Comparison of ENCODE assay signal across 26 cellular contexts in the genomic region with DNA sequence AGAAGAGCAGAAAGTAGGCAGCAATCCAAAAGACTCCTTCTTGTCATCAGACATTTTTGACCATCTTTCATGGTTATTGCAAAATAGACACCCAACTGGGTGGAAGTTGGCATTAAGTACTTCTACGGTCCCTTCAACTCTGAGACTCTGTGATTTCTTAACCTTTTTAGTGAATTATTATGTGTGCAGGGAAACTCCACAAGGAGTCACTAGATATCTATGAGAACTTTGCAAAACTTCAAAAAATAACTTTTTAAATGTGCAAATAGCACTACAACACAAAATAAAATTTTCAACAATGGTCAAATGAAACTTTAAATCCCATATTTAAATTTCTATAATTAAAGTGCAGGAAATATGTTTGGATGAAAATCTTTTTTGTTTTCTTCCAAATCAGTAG.
DNase-seq lines count a peak whose midpoint lies in the region; ATAC-seq and TF ChIP-seq lines count a peak whose summit lies in the region.
"Had no signal": no experiment of that assay in that cellular context is flagged by ENCODE, and none has a peak within 500 bp of the region (broad histone marks: within the 10 kb centered on the region; RNA-seq: fewer than 3 reads in every experiment).

No MANE protein-coding gene starts in this region.

- H3K27me3 Mint-ChIP-seq in HFFc6 (ENCODE audit: insufficient read depth) = no peaks in the 10 kb centered on the region

- H4K91ac ChIP-seq in IMR-90 (ENCODE audit: insufficient read depth, low read depth, low read length) = no peak overlapping the region

- H3K4me3 ChIP-seq in IMR-90 (ENCODE audit: insufficient read depth, low read depth, low read length) = no peak overlapping the region
- no peak overlapping the region for H3K4me3 ChIP-seq in brain microvascular endothelial cell (ENCODE audit: low read depth, low read length)
- no peak overlapping the region for H3K4me3 ChIP-seq in hepatocyte
- H3K4me3 ChIP-seq: pancreas, spleen, testis had no signal

- intact Hi-C loops in IMR-90 (cut with micrococcal nuclease) = loop anchor here (1.0 to 2.0 kb wide), 2 partner anchors 112 to 360 kb away; no protein-coding TSS in a partner anchor

- H3K79me2 ChIP-seq in hepatocyte = no peaks in the 10 kb centered on the region

- H4K5ac ChIP-seq in IMR-90 (ENCODE audit: low read depth, low read length) = no peak overlapping the region

- H3K4me2 ChIP-seq in IMR-90 (ENCODE audit: low read depth, low read length) = no peak overlapping the region
- H3K4me2 ChIP-seq in hepatocyte = no peak overlapping the region

- H3K36me3 ChIP-seq in IMR-90 (ENCODE audit: control insufficient read depth, insufficient read depth, low read length) = no peaks in the 10 kb centered on the region
- H3K36me3 ChIP-seq in brain microvascular endothelial cell (replicated peaks) = no peaks in the 10 kb centered on the region
- H3K36me3 ChIP-seq in hepatocyte (replicated peaks; ENCODE audit: insufficient read depth, low read depth) = no peaks in the 10 kb centered on the region
- H3K36me3 ChIP-seq: pancreas, spleen had no signal

- in situ Hi-C loops in IMR-90 (cut with MboI; ENCODE audit: low sequenced_read_pairs) (no loop called here), brain microvascular endothelial cell (cut with HindIII; ENCODE audit: low pct_ligation_motif_present, low sequenced_read_pairs) (no loop called here)

- H3K18ac ChIP-seq in IMR-90 (ENCODE audit: low read depth, low read length) = no peak overlapping the region

- H2AFZ ChIP-seq in IMR-90 (replicated peaks; ENCODE audit: low read length, poor library complexity) (no peak overlapping the region), hepatocyte (no peak overlapping the region)

- no peaks in the 10 kb centered on the region for H3K36me3 Mint-ChIP-seq in HFFc6 (ENCODE audit: low read depth)
- H3K36me3 Mint-ChIP-seq: CD8-positive, alpha-beta memory T cell had no signal

- H3K27ac ChIP-seq in IMR-90 (ENCODE audit: insufficient read depth, low read length) (no peak overlapping the region), brain microvascular endothelial cell (no peak overlapping the region), hepatocyte (no peak overlapping the region)
- H3K27ac ChIP-seq: pancreas, RWPE1, spleen, testis had no signal

- H3K27ac Mint-ChIP-seq in HFFc6 = no peak overlapping the region
- H3K27ac Mint-ChIP-seq: CD8-positive, alpha-beta memory T cell; IgD-negative memory B cell; stimulated activated naive CD8-positive, alpha-beta T cell treated with anti-CD3 and anti-CD28 coated beads, Interleukin-15, Interleukin-2, amounts not matched to agents 100 ng/mL and 50 ng/mL, for 24 hours; T-helper 17 cell had no signal

- no peaks in the 10 kb centered on the region for H3K9me1 ChIP-seq in IMR-90 (ENCODE audit: insufficient read depth, low read length)

- no peak overlapping the region for H3K23ac ChIP-seq in IMR-90 (ENCODE audit: low read depth, low read length)

- no peaks in the 10 kb centered on the region for H3K9me2 ChIP-seq in hepatocyte (replicated peaks; ENCODE audit: insufficient read depth)

- TF ChIP-seq CTCF in AG09319 (IDR thresholded peaks at IDR 0.05; ENCODE audit: low read depth, low read length) = peak; percentile 54
- TF ChIP-seq CTCF in IMR-90 (conservative IDR thresholded peaks at IDR 0.05; ENCODE audit: low read depth, low read length) = peak; percentile 45
- TF ChIP-seq CTCF in brain microvascular endothelial cell (IDR thresholded peaks at IDR 0.05; ENCODE audit: low read depth, low read length, missing control alignments) = peak; percentile 8
- TF ChIP-seq CTCF in hepatocyte (IDR thresholded peaks at IDR 0.05; ENCODE audit: poor library complexity) = peak; percentile 34
- TF ChIP-seq CTCF in HFFc6 (IDR thresholded peaks at IDR 0.05) = no peak

- peak; percentile 46 for TF ChIP-seq RAD21 in IMR-90 (IDR thresholded peaks at IDR 0.05; ENCODE audit: low read length)

- no peaks in the 10 kb centered on the region for H3K79me1 ChIP-seq in IMR-90 (ENCODE audit: low read depth in 1 of 2, low read length in 2 of 2)

- no peaks in the 10 kb centered on the region for H3K4me1 Mint-ChIP-seq in HFFc6 (ENCODE audit: low read depth)
- H3K4me1 Mint-ChIP-seq: IgD-negative memory B cell had no signal

- H3K9me3 ChIP-seq in IMR-90 (ENCODE audit: control insufficient read depth, insufficient read depth, low read length) (no peaks in the 10 kb centered on the region), hepatocyte (ENCODE audit: low read depth) (no peaks in the 10 kb centered on the region)
- H3K9me3 ChIP-seq: pancreas, testis had no signal

- no peak overlapping the region for H2BK120ac ChIP-seq in IMR-90 (ENCODE audit: low read depth, low read length)

- dilution Hi-C loops in IMR-90 (cut with HindIII; ENCODE audit: low sequenced_read_pairs, unreplicated experiment) = no loop called here

- no peak overlapping the region for H3K4me3 Mint-ChIP-seq in HFFc6
- H3K4me3 Mint-ChIP-seq: CD8-positive, alpha-beta memory T cell; IgD-negative memory B cell; stimulated activated naive CD8-positive, alpha-beta T cell treated with anti-CD3 and anti-CD28 coated beads, Interleukin-15, Interleukin-2, amounts not matched to agents 100 ng/mL and 50 ng/mL, for 24 hours; T-helper 17 cell had no signal

- no peaks in the 10 kb centered on the region for H3K4me1 ChIP-seq in IMR-90 (ENCODE audit: control insufficient read depth, insufficient read depth, low read length)
- no peaks in the 10 kb centered on the region for H3K4me1 ChIP-seq in hepatocyte (ENCODE audit: insufficient read depth)
- H3K4me1 ChIP-seq: spleen, testis had no signal

- H2BK15ac ChIP-seq in IMR-90 (ENCODE audit: low read depth, low read length) = no peak overlapping the region

- no peaks in the 10 kb centered on the region for H4K20me1 ChIP-seq in IMR-90 (ENCODE audit: insufficient read depth, low read length)
- H4K20me1 ChIP-seq in hepatocyte (ENCODE audit: insufficient read depth, poor library complexity, severe bottlenecking) = no peaks in the 10 kb centered on the region

- no peak overlapping the region for H2AK9ac ChIP-seq in IMR-90 (replicated peaks; ENCODE audit: low read depth, low read length, poor library complexity)

- no peak overlapping the region for H3K14ac ChIP-seq in IMR-90 (replicated peaks; ENCODE audit: low read depth, low read length)

- H2AK5ac ChIP-seq in IMR-90 (ENCODE audit: low read depth, low read length) = no peak overlapping the region

- H3K9me3 Mint-ChIP-seq in HFFc6 = peaks cover 31% of the 10 kb centered on the region

- TF ChIP-seq POLR2A in IMR-90 (IDR thresholded peaks at IDR 0.05; ENCODE audit: low read depth, low read length) = no peak

- no peak overlapping the region for H4K8ac ChIP-seq in IMR-90 (ENCODE audit: low read depth in 2 of 2, low read length in 2 of 2)

- H2BK5ac ChIP-seq in IMR-90 (ENCODE audit: low read depth, low read length, poor library complexity, severe bottlenecking) = no peak overlapping the region

- POLR2A ChIA-PET in IMR-90 (lab: Charles Lee; ENCODE audit: unreplicated experiment) = no interaction called here

- H3K9ac ChIP-seq in IMR-90 (ENCODE audit: low read depth, low read length) = no peak overlapping the region

- no peak for ATAC-seq in IMR-90 (ENCODE audit: low read depth)
- ATAC-seq in HG02678 (IDR thresholded peaks at IDR 0.05; ENCODE audit: unreplicated experiment) = no peak
- no peak for ATAC-seq in HG02973 (IDR thresholded peaks at IDR 0.05; ENCODE audit: unreplicated experiment)
- ATAC-seq in HG03565 (IDR thresholded peaks at IDR 0.05; ENCODE audit: unreplicated experiment) = no peak
- ATAC-seq: activated CD4-positive, CD25-positive, alpha-beta regulatory T cell treated with anti-CD3 and anti-CD28 coated beads, Interleukin-2, amount 50 U/mL, for 24 hours; pancreas; T-helper 17 cell had no signal

- no peak overlapping the region for H3K56ac ChIP-seq in IMR-90 (ENCODE audit: extremely low read depth, insufficient read depth, low read length)

- H2BK20ac ChIP-seq in IMR-90 (ENCODE audit: low read depth, low read length) = no peak overlapping the region

- DNase-seq in AG09319 (ENCODE audit: extremely low read depth, low read depth) = no peak
- peak; percentile 7 for DNase-seq in IMR-90
- no peak for DNase-seq in brain microvascular endothelial cell
- DNase-seq in hepatocyte (ENCODE audit: low spot score) = no peak
- no peak for DNase-seq in HFFc6
- DNase-seq: activated CD4-positive, alpha-beta T cell treated with anti-CD3 and anti-CD28 coated beads, Interleukin-2, amount 50 U/mL, for 48 hours; activated T-cell treated with anti-CD3 and anti-CD28 coated beads, Interleukin-2, amount 50 U/mL, for 48 hours; AML-193; CD8-positive, alpha-beta memory T cell; H7; mesenchymal stem cell; NCI-H1092 treated with DMSO at 0.1 percent for 48 hours; NCI-H1694 treated with DMSO at 0.1 percent for 48 hours; pancreas; retina; spleen; stimulated activated CD4-positive, alpha-beta T cell treated with anti-CD3 and anti-CD28 coated beads, Interleukin-2, amount 100 ng/mL, for 24 hours; T-helper 17 cell; testis had no signal

- H3K4ac ChIP-seq in IMR-90 (ENCODE audit: low read depth, low read length) = no peak overlapping the region

- no peaks in the 10 kb centered on the region for H3K27me3 ChIP-seq in IMR-90 (ENCODE audit: control insufficient read depth, insufficient read depth, low read length)
- H3K27me3 ChIP-seq in brain microvascular endothelial cell (replicated peaks) = no peaks in the 10 kb centered on the region
- H3K27me3 ChIP-seq in hepatocyte = no peaks in the 10 kb centered on the region
- H3K27me3 ChIP-seq: pancreas, testis had no signal

- no TSS peak for BruUV-seq in IMR-90 (replicated peaks; lab: Mats Ljungman, UMichigan)

- CTCF ChIA-PET in IMR-90 (lab: Yijun Ruan, JAX) = no interaction called here

- WGBS in IMR-90 (ENCODE audit: extremely low coverage in 2 of 2, insufficient read length in 1 of 2), 2 experiments = no CpG with 5 or more reads among the region's 1 CpG
- 88% methylated on average over 1 of the region's 1 CpG for WGBS in hepatocyte (ENCODE audit: low lambda C conversion rate, missing lambda C conversion rate)

TF ChIP-seq in IMR-90, 13 proteins besides CTCF, POLR2A, EP300 and RAD21:
- TF ChIP-seq MAZ (IDR thresholded peaks at IDR 0.05; ENCODE audit: borderline replicate concordance, low read depth, low read length) (no peak), SMC3 (IDR thresholded peaks at IDR 0.05; ENCODE audit: low read depth, low read length) (peak; percentile 37; the same call in 1 of the 2 replicates)
